8 cellular contexts compared by ENCODE assay signal in the genomic region with DNA sequence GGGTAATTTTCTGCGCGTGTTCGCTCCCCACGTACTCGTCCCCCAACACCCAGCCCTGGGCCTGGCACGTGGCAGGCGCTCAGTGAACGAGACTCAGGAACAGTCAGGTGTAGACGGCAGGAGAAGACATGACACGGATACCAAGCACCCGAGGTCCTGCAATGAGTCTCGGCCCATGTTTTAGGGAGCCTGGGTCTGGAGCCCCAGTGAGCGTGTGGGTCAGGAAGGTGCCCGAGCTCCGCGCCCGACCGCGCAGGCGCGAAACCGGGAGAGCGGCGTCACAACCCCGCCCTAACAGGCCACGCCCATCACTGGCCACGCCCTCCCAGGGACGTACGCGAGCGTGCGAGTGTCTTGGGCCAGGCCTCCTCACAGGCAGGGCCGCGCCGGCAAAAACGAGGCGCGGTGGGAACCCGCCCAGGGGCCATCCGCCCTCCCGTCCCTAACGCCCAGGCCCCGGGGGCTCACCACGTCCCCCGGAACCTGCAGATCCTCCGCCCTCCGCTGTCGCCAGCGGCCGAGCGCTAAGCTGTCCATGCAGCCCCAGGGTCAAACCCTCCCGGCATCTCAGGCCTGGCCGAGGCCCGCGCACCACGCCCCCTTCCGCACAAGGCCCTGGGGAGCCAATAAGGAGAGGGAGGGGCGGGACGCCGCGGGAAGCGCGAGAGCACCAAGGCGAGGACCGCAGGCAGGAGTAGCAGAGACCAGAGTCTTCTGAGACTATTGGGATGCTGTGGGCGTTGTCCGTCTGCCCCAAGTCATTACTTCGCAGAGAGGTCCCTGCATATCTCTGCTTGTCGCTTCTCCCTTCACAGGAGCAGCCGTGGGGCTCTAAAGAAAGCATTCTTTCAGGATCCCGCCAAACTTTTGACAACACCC. TPM values are rescaled to one million over a fixed set of nuclear protein-coding genes. Genes with fewer than 3 reads are reported as not detected.
A peak's percentile ranks its signal among the peaks of the same experiment; 100 is the strongest.
DNase-seq lines count a peak whose midpoint lies in the region; ATAC-seq and TF ChIP-seq lines count a peak whose summit lies in the region.

A gene (minus strand): TSS at position 595 of the 879 bp plus-strand sequence. CDS start 58 bp downstream, at position 537.

- TF ChIP-seq POLR2A in uterus (IDR thresholded peaks at IDR 0.05), result peak; percentile 32 to 87

- peak; percentile 70 for DNase-seq in NCI-H1694 treated with DMSO at 0.1 percent for 48 hours (lab: John Stamatoyannopoulos, UW)
- DNase-seq in T-helper 17 cell, result peak; percentile 91 to 99 (median 97)
- peak; percentile 79 to 100 (median 97) for DNase-seq in anterior cingulate cortex (lab: John Stamatoyannopoulos, UW)
- peak; percentile 98 for DNase-seq in right atrium auricular region (ENCODE audit: low spot score)
- peak; percentile 91 for DNase-seq in pulmonary artery endothelial cell (ENCODE audit: low read depth, low spot score)
- DNase-seq in uterus, result peak; percentile 98 to 99

- H3K9me3 ChIP-seq in T-helper 17 cell (ENCODE audit: control insufficient read depth, low read length, poor library complexity, severe bottlenecking) (no peaks in the 10 kb centered on the region), right atrium auricular region (no peaks in the 10 kb centered on the region), uterus (no peaks in the 10 kb centered on the region)

- peaks cover 0 to 16% of the 10 kb centered on the region in 2 donors for H3K4me1 ChIP-seq in right atrium auricular region
- peaks cover 0 to 6% of the 10 kb centered on the region in 2 donors for H3K4me1 ChIP-seq in uterus

- peak within 1 kb of the TSS; percentile 67 to 91 for H3K4me3 ChIP-seq in right atrium auricular region
- H3K4me3 ChIP-seq in uterus, result peak within 1 kb of the TSS; percentile 58 to 66

- no peaks in the 10 kb centered on the region for H3K36me3 Mint-ChIP-seq in T-helper 17 cell (ENCODE audit: low read depth)

- H3K27ac Mint-ChIP-seq in T-helper 17 cell, result peak within 1 kb of the TSS; percentile 96

- no peaks in the 10 kb centered on the region for H3K27me3 ChIP-seq in right atrium auricular region
- H3K27me3 ChIP-seq in uterus, result no peaks in the 10 kb centered on the region

- TF ChIP-seq CTCF in right atrium auricular region (IDR thresholded peaks at IDR 0.05) (no peak), uterus (IDR thresholded peaks at IDR 0.05) (peak in 1 of 4 experiments; percentile 2)

- H3K27ac ChIP-seq in right atrium auricular region (peak within 1 kb of the TSS; percentile 94 to 97), uterus (peak within 1 kb of the TSS; percentile 89 to 97)

- peaks cover 44% of the 10 kb centered on the region for H3K4me1 Mint-ChIP-seq in T-helper 17 cell

- no peaks in the 10 kb centered on the region for H3K27me3 Mint-ChIP-seq in T-helper 17 cell

- intact Hi-C loops in uterus (cut with DNase I; ENCODE audit: low total_unique reads), result no loop called here

- ATAC-seq in GM18499 (IDR thresholded peaks at IDR 0.05; ENCODE audit: insufficient read depth, unreplicated experiment) (peak; percentile 58), HG02938 (IDR thresholded peaks at IDR 0.05; ENCODE audit: unreplicated experiment) (peak; percentile 77), T-helper 17 cell (peak; percentile 83)

- peak within 1 kb of the TSS; percentile 97 for H3K4me3 Mint-ChIP-seq in T-helper 17 cell

- no peaks in the 10 kb centered on the region for H3K36me3 ChIP-seq in right atrium auricular region
- no peaks in the 10 kb centered on the region for H3K36me3 ChIP-seq in uterus

RNA-seq across cellular contexts. Expression of the gene that starts here (rescaled TPM):
- total RNA-seq in T-helper 17 cell (1 to 10 TPM; 5.0 to 5.5 TPM), right atrium auricular region (1 to 10 TPM in 1 of 2 donors, under 1 TPM in 1; 0.93 to 1.7 TPM), pulmonary artery endothelial cell (0.14 and 0.33 TPM in 2 replicates), uterus (10 to 100 TPM in 1 of 4 donors, 1 to 10 TPM in 2, not detected in 1; 2.4 to 22.1 (median 7.7) TPM)

Comparison
In these comparisons a context has a peak if more than half of its experiments do, and no peak if none do; other contexts are left out.
1. Peak in every context shown above with its lines: DNase-seq, ATAC-seq, H3K4me3 ChIP-seq and H3K27ac ChIP-seq.
2. Peak in DNase-seq in pulmonary artery endothelial cell; RNA of the gene not detected or under 1 TPM.